In the genomic region with DNA sequence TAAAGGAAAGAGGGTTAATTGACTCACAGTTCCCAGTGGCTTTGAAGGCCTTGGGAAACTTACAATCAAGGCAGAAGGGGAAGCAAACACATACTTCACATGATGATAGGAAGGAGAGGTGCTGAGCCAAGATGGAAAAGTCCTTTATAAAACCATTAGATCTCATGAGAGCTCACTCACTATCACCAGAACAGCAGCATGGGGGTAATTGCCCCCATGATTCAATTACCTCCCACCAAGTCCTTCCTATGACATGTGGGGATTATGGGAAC, we compare ENCODE assay signal across 35 cellular contexts.
"Had no signal": no experiment of that assay in that cellular context is flagged by ENCODE, and none has a peak within 500 bp of the region (broad histone marks: within the 10 kb centered on the region; RNA-seq: fewer than 3 reads in every experiment).

No MANE protein-coding gene starts in this region.

- H3K27me3 ChIP-seq: ascending aorta, body of pancreas, brain microvascular endothelial cell, breast epithelium had no signal

- H3K27ac Mint-ChIP-seq: activated B cell treated with CpG ODN at 0.5 μM for 24 hours; activated CD4-positive, alpha-beta memory T cell treated with anti-CD3 and anti-CD28 coated beads, Interleukin-2, amount 10 ng/mL, durations not matched to agents 7 days and 5 days; activated CD4-positive, alpha-beta T cell treated with anti-CD3 and anti-CD28 coated beads, Interleukin-2, amount 10 ng/mL, durations not matched to agents 7 days and 5 days; activated CD8-positive, alpha-beta memory T cell treated with anti-CD3 and anti-CD28 coated beads, Interleukin-2, amount 10 ng/mL, durations not matched to agents 7 days and 5 days; activated CD8-positive, alpha-beta T cell treated with anti-CD3 and anti-CD28 coated beads, Interleukin-2, amount 10 ng/mL, durations not matched to agents 7 days and 5 days; activated naive CD4-positive, alpha-beta T cell treated with anti-CD3 and anti-CD28 coated beads, Interleukin-2, amount 10 ng/mL, durations not matched to agents 7 days and 5 days; activated naive CD4-positive, alpha-beta T cell treated with anti-CD3 and anti-CD28 coated beads, Interleukin-2, amount 50 U/mL, for 24 hours; activated naive CD8-positive, alpha-beta T cell treated with anti-CD3 and anti-CD28 coated beads, Interleukin-2, amount 10 ng/mL, durations not matched to agents 7 days and 5 days; activated naive CD8-positive, alpha-beta T cell treated with anti-CD3 and anti-CD28 coated beads, Interleukin-2, amount 50 U/mL, for 24 hours; activated T-cell treated with anti-CD3 and anti-CD28 coated beads, Interleukin-2, amount 50 U/mL, for 24 hours; activated T-helper 2 cell treated with anti-CD3 and anti-CD28 coated beads, Interferon-gamma antibody, Interleukin-2, Interleukin-4, amounts not matched to agents 10 μg/mL and 5 μg/mL and 100 μg/mL, durations not matched to agents 14 hours and 24 hours and 36 hours; T-helper 1 cell treated with Interleukin-12 subunit alpha and Interleukin-12 subunit beta and Interleukin-4 antibody, amounts not matched to agents 30 μg/mL and 1 μg/mL, for 36 hours; T-helper 2 cell treated with Interferon-gamma antibody and Interleukin-4, amounts not matched to agents 5 μg/mL and 100 μg/mL, for 36 hours had no signal

- H3K27ac ChIP-seq: ascending aorta, body of pancreas, brain microvascular endothelial cell, breast epithelium, VCaP had no signal

- H3K36me3 Mint-ChIP-seq: activated CD8-positive, alpha-beta memory T cell treated with anti-CD3 and anti-CD28 coated beads, Interleukin-2, amount 10 ng/mL, durations not matched to agents 7 days and 5 days; activated naive CD4-positive, alpha-beta T cell treated with anti-CD3 and anti-CD28 coated beads, Interleukin-2, amount 10 ng/mL, durations not matched to agents 7 days and 5 days; activated naive CD4-positive, alpha-beta T cell treated with anti-CD3 and anti-CD28 coated beads, Interleukin-2, amount 50 U/mL, for 24 hours; activated naive CD8-positive, alpha-beta T cell treated with anti-CD3 and anti-CD28 coated beads, Interleukin-2, amount 10 ng/mL, durations not matched to agents 7 days and 5 days had no signal

- H3K27me3 Mint-ChIP-seq: activated B cell treated with CpG ODN at 0.5 μM for 24 hours; activated CD4-positive, alpha-beta memory T cell treated with anti-CD3 and anti-CD28 coated beads, Interleukin-2, amount 10 ng/mL, durations not matched to agents 7 days and 5 days; activated CD4-positive, alpha-beta T cell treated with anti-CD3 and anti-CD28 coated beads, Interleukin-2, amount 10 ng/mL, durations not matched to agents 7 days and 5 days; activated CD8-positive, alpha-beta memory T cell treated with anti-CD3 and anti-CD28 coated beads, Interleukin-2, amount 10 ng/mL, durations not matched to agents 7 days and 5 days; activated naive CD4-positive, alpha-beta T cell treated with anti-CD3 and anti-CD28 coated beads, Interleukin-2, amount 50 U/mL, for 24 hours; activated naive CD8-positive, alpha-beta T cell; activated naive CD8-positive, alpha-beta T cell treated with anti-CD3 and anti-CD28 coated beads, Interleukin-2, amount 50 U/mL, for 24 hours had no signal

- H3K4me3 ChIP-seq: ascending aorta, body of pancreas, breast epithelium had no signal

- H3K36me3 ChIP-seq: ascending aorta, brain microvascular endothelial cell, breast epithelium had no signal

- H3K9me3 Mint-ChIP-seq: activated B cell treated with CpG ODN at 0.5 μM for 24 hours; activated CD4-positive, alpha-beta memory T cell treated with anti-CD3 and anti-CD28 coated beads, Interleukin-2, amount 10 ng/mL, durations not matched to agents 7 days and 5 days; activated CD4-positive, alpha-beta T cell treated with anti-CD3 and anti-CD28 coated beads, Interleukin-2, amount 10 ng/mL, durations not matched to agents 7 days and 5 days; activated naive CD4-positive, alpha-beta T cell treated with anti-CD3 and anti-CD28 coated beads, Interleukin-2, amount 10 ng/mL, durations not matched to agents 7 days and 5 days; activated naive CD4-positive, alpha-beta T cell treated with anti-CD3 and anti-CD28 coated beads, Interleukin-2, amount 50 U/mL, for 24 hours; activated naive CD8-positive, alpha-beta T cell treated with anti-CD3 and anti-CD28 coated beads, Interleukin-2, amount 10 ng/mL, durations not matched to agents 7 days and 5 days; activated naive CD8-positive, alpha-beta T cell treated with anti-CD3 and anti-CD28 coated beads, Interleukin-2, amount 50 U/mL, for 24 hours; activated T-cell treated with anti-CD3 and anti-CD28 coated beads, Interleukin-2, amount 50 U/mL, for 24 hours; activated T-helper 2 cell treated with anti-CD3 and anti-CD28 coated beads, Interferon-gamma antibody, Interleukin-2, Interleukin-4, amounts not matched to agents 10 μg/mL and 5 μg/mL and 100 μg/mL, durations not matched to agents 14 hours and 24 hours and 36 hours; T-helper 1 cell treated with Interleukin-12 subunit alpha and Interleukin-12 subunit beta and Interleukin-4 antibody, amounts not matched to agents 30 μg/mL and 1 μg/mL, for 36 hours; T-helper 2 cell treated with Interferon-gamma antibody and Interleukin-4, amounts not matched to agents 5 μg/mL and 100 μg/mL, for 36 hours had no signal

- H3K4me1 Mint-ChIP-seq: activated B cell treated with CpG ODN at 0.5 μM for 24 hours; activated CD4-positive, alpha-beta T cell treated with anti-CD3 and anti-CD28 coated beads, Interleukin-2, amount 10 ng/mL, durations not matched to agents 7 days and 5 days; activated naive CD4-positive, alpha-beta T cell treated with anti-CD3 and anti-CD28 coated beads, Interleukin-2, amount 10 ng/mL, durations not matched to agents 7 days and 5 days; activated naive CD4-positive, alpha-beta T cell treated with anti-CD3 and anti-CD28 coated beads, Interleukin-2, amount 50 U/mL, for 24 hours had no signal

- DNase-seq: activated B cell treated with CpG ODN at 0.5 μM for 24 hours; activated CD4-positive, alpha-beta memory T cell treated with anti-CD3 and anti-CD28 coated beads, Interleukin-2, amount 10 ng/mL, durations not matched to agents 7 days and 5 days; activated CD4-positive, alpha-beta T cell treated with anti-CD3 and anti-CD28 coated beads for 48 hours; activated CD4-positive, alpha-beta T cell treated with anti-CD3 and anti-CD28 coated beads, Interleukin-2, amount 10 ng/mL, durations not matched to agents 7 days and 5 days; activated CD4-positive, alpha-beta T cell treated with anti-CD3 and anti-CD28 coated beads, Interleukin-2, amount 50 U/mL, for 48 hours; activated CD4-positive, CD25-positive, alpha-beta regulatory T cell treated with anti-CD3 and anti-CD28 coated beads, Interleukin-2, amount 50 U/mL, for 72 hours; activated CD8-positive, alpha-beta memory T cell treated with anti-CD3 and anti-CD28 coated beads for 24 hours; activated CD8-positive, alpha-beta memory T cell treated with anti-CD3 and anti-CD28 coated beads, Interleukin-2, amount 10 ng/mL, durations not matched to agents 7 days and 5 days; activated CD8-positive, alpha-beta memory T cell treated with anti-CD3 and anti-CD28 coated beads, Interleukin-2, amount 50 U/mL, for 48 hours; activated CD8-positive, alpha-beta T cell treated with anti-CD3 and anti-CD28 coated beads, Interleukin-2, amount 10 ng/mL, durations not matched to agents 7 days and 5 days; activated effector memory CD4-positive, alpha-beta T cell treated with Interleukin-2 at 50 U/mL for 16 hours; activated gamma-delta T cell; activated naive CD4-positive, alpha-beta T cell treated with anti-CD3 and anti-CD28 coated beads, Interleukin-2, amount 10 ng/mL, durations not matched to agents 7 days and 5 days; activated naive CD4-positive, alpha-beta T cell treated with Interleukin-2 at 50 U/mL for 16 hours; activated naive CD8-positive, alpha-beta T cell treated with anti-CD3 and anti-CD28 coated beads, Interleukin-2, amount 10 ng/mL, durations not matched to agents 7 days and 5 days; activated naive CD8-positive, alpha-beta T cell treated with anti-CD3 and anti-CD28 coated beads, Interleukin-2, amount 50 U/mL, for 24 hours; activated T-cell treated with anti-CD3 and anti-CD28 coated beads, Interleukin-2, amount 50 U/mL, for 24 hours; activated T-cell treated with anti-CD3 and anti-CD28 coated beads, Interleukin-2, amount 50 U/mL, for 48 hours; amygdala; anterior cingulate cortex; body of pancreas; brain microvascular endothelial cell; central memory CD4-positive, alpha-beta T cell; T-helper 1 cell; T-helper 2 cell; T-helper 9 cell had no signal

- FAIRE-seq: TTC549 had no signal

- H3K9me3 ChIP-seq: ascending aorta, body of pancreas, breast epithelium had no signal

- H3K4me1 ChIP-seq: ascending aorta, breast epithelium had no signal

- H3K4me3 Mint-ChIP-seq: activated B cell treated with CpG ODN at 0.5 μM for 24 hours; activated CD4-positive, alpha-beta memory T cell treated with anti-CD3 and anti-CD28 coated beads, Interleukin-2, amount 10 ng/mL, durations not matched to agents 7 days and 5 days; activated CD4-positive, alpha-beta T cell treated with anti-CD3 and anti-CD28 coated beads, Interleukin-2, amount 10 ng/mL, durations not matched to agents 7 days and 5 days; activated CD8-positive, alpha-beta memory T cell treated with anti-CD3 and anti-CD28 coated beads, Interleukin-2, amount 10 ng/mL, durations not matched to agents 7 days and 5 days; activated CD8-positive, alpha-beta T cell treated with anti-CD3 and anti-CD28 coated beads, Interleukin-2, amount 10 ng/mL, durations not matched to agents 7 days and 5 days; activated naive CD4-positive, alpha-beta T cell treated with anti-CD3 and anti-CD28 coated beads, Interleukin-2, amount 10 ng/mL, durations not matched to agents 7 days and 5 days; activated naive CD4-positive, alpha-beta T cell treated with anti-CD3 and anti-CD28 coated beads, Interleukin-2, amount 50 U/mL, for 24 hours; activated naive CD8-positive, alpha-beta T cell; activated naive CD8-positive, alpha-beta T cell treated with anti-CD3 and anti-CD28 coated beads, Interleukin-2, amount 10 ng/mL, durations not matched to agents 7 days and 5 days; activated naive CD8-positive, alpha-beta T cell treated with anti-CD3 and anti-CD28 coated beads, Interleukin-2, amount 50 U/mL, for 24 hours; activated T-cell treated with anti-CD3 and anti-CD28 coated beads, Interleukin-2, amount 50 U/mL, for 24 hours; T-helper 1 cell treated with Interleukin-12 subunit alpha and Interleukin-12 subunit beta and Interleukin-4 antibody, amounts not matched to agents 30 μg/mL and 1 μg/mL, for 36 hours; T-helper 2 cell treated with Interferon-gamma antibody and Interleukin-4, amounts not matched to agents 5 μg/mL and 100 μg/mL, for 36 hours had no signal
